ENCODE assay signal across 7 cellular contexts in the genomic region with DNA sequence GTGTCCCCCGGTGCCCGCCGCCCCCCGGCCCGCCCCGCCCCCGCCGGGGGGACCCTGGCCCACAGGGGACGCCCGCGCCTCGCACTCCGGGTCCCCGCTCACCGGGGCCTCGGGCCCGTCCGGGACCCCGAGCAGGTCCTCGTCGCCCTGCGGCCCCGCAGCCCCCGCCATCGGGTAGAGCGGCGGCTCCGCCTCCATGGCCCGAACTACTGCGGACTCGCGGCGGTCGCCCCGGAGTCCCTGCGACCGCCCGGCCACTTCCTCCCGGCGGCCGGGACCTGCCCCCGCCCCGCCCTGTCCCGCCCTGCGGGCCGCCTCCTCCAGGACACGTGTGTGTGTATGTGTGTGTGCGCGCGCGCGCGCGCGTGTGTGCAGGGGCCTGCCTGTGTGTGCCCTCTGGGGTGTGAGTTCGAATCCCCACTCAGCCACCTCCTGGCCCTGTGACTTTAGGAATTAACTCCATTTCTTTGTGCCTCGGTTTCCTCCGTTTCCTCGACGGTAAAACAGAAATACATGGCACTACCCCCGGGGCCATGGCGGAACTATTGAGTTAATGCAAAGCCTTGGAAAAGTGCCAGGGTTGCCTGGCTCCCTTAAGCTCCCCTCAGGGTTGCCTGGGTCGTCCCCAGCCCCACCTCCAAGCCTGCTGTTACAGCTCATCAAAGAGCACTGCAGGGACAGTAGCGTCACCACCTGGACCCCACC. TPM values are rescaled to one million over a fixed set of nuclear protein-coding genes. Genes with fewer than 3 reads are reported as not detected.
DNase-seq lines count a peak whose midpoint lies in the region; ATAC-seq and TF ChIP-seq lines count a peak whose summit lies in the region.

A gene with protein sequence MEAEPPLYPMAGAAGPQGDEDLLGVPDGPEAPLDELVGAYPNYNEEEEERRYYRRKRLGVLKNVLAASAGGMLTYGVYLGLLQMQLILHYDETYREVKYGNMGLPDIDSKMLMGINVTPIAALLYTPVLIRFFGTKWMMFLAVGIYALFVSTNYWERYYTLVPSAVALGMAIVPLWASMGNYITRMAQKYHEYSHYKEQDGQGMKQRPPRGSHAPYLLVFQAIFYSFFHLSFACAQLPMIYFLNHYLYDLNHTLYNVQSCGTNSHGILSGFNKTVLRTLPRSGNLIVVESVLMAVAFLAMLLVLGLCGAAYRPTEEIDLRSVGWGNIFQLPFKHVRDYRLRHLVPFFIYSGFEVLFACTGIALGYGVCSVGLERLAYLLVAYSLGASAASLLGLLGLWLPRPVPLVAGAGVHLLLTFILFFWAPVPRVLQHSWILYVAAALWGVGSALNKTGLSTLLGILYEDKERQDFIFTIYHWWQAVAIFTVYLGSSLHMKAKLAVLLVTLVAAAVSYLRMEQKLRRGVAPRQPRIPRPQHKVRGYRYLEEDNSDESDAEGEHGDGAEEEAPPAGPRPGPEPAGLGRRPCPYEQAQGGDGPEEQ (minus strand): TSS at position 252 of the 705 bp plus-strand sequence. CDS start 54 bp downstream, at position 198.

- H3K4me2 ChIP-seq in mesenchymal stem cell (ENCODE audit: low read length, poor library complexity, severe bottlenecking): peak within 1 kb of the TSS; percentile 85

- TF ChIP-seq CTCF in GM13976 (IDR thresholded peaks at IDR 0.05; ENCODE audit: borderline replicate concordance, control extremely low read depth, extremely low read depth, insufficient read depth, missing control alignments): no peak

- ATAC-seq in HG02852 (IDR thresholded peaks at IDR 0.05; ENCODE audit: unreplicated experiment): peak; percentile 54

- H3K27me3 ChIP-seq in duodenal mucosa (ENCODE audit: control insufficient read depth in 1 of 2, insufficient read depth in 2 of 2, low read length in 2 of 2) (no peaks in the 10 kb centered on the region), mesenchymal stem cell (ENCODE audit: control insufficient read depth in 1 of 2, insufficient read depth in 1 of 2, low read length in 2 of 2) (no peaks in the 10 kb centered on the region)

- peak within 1 kb of the TSS; percentile 43 for H4K8ac ChIP-seq in mesenchymal stem cell (ENCODE audit: low read length)

- peak within 1 kb of the TSS; percentile 32 for H3K27ac ChIP-seq in duodenal mucosa (ENCODE audit: low read depth, low read length)
- no peak within 1 kb of the TSS for H3K27ac ChIP-seq in mesenchymal stem cell (ENCODE audit: low read length, poor library complexity, severe bottlenecking)

- peak within 1 kb of the TSS; percentile 72 for H2AFZ ChIP-seq in mesenchymal stem cell (ENCODE audit: low read depth, low read length)

- H3K9me3 ChIP-seq in duodenal mucosa (ENCODE audit: control insufficient read depth in 1 of 2, low read length in 2 of 2) (no peaks in the 10 kb centered on the region), mesenchymal stem cell (ENCODE audit: control insufficient read depth, low read length) (no peaks in the 10 kb centered on the region)

- no peak within 1 kb of the TSS for H2BK5ac ChIP-seq in mesenchymal stem cell (ENCODE audit: low read depth, low read length, poor library complexity, severe bottlenecking)

- peak within 1 kb of the TSS; percentile 7 to 60 for H3K4ac ChIP-seq in mesenchymal stem cell (ENCODE audit: low read depth in 1 of 2, low read length in 2 of 2)

- peak within 1 kb of the TSS; percentile 71 to 95 for H3K18ac ChIP-seq in mesenchymal stem cell (ENCODE audit: low read depth in 1 of 2, low read length in 2 of 2)

- peak within 1 kb of the TSS in 1 of 2 experiments; percentile 92 for H3K14ac ChIP-seq in mesenchymal stem cell (ENCODE audit: low read length in 2 of 2)

- DNase-seq in GM13976 (ENCODE audit: low spot score) (peak; percentile 96), NCI-H69 (lab: John Stamatoyannopoulos, UW) (peak; percentile 91), mesenchymal stem cell (peak; percentile 78)
- DNase-seq in activated CD4-positive, alpha-beta T cell treated with anti-CD3 and anti-CD28 coated beads, Interleukin-2, amount 50 U/mL, for 4 hours: peak; percentile 68 to 73
- DNase-seq in stimulated activated CD8-positive, alpha-beta memory T cell treated with anti-CD3 and anti-CD28 coated beads, Interleukin-15, amount 100 ng/mL, for 1 hour (ENCODE audit: low read depth): peak; percentile 52

- no peak within 1 kb of the TSS for H2AK5ac ChIP-seq in mesenchymal stem cell (ENCODE audit: low read length, severe bottlenecking)

- H3K36me3 ChIP-seq in duodenal mucosa (ENCODE audit: control insufficient read depth in 1 of 2, insufficient read depth in 2 of 2, low read length in 2 of 2) (no peaks in the 10 kb centered on the region), mesenchymal stem cell (ENCODE audit: control insufficient read depth in 1 of 2, insufficient read depth in 2 of 2, low read depth in 1 of 2, low read length in 2 of 2) (peaks cover 0 to 8% of the 10 kb centered on the region in 2 experiments)

- H3K79me1 ChIP-seq in mesenchymal stem cell (replicated peaks; ENCODE audit: low read length, poor library complexity, severe bottlenecking): no peaks in the 10 kb centered on the region

- peak within 1 kb of the TSS in 1 of 2 experiments; percentile 76 for H2BK12ac ChIP-seq in mesenchymal stem cell (ENCODE audit: low read length in 2 of 2)

- H4K91ac ChIP-seq in mesenchymal stem cell (ENCODE audit: low read length): peak within 1 kb of the TSS; percentile 43

- H2BK120ac ChIP-seq in mesenchymal stem cell (ENCODE audit: low read depth, low read length): peak within 1 kb of the TSS; percentile 66

- peak within 1 kb of the TSS; percentile 62 for H2BK15ac ChIP-seq in mesenchymal stem cell (ENCODE audit: low read depth, poor library complexity, severe bottlenecking)

- in situ Hi-C loops in GM13976 (cut with MboI; ENCODE audit: low sequenced_read_pairs, unreplicated experiment): no loop called here

- 9% methylated on average over 36 of the region's 64 CpGs for WGBS in mesenchymal stem cell

- H3K4me3 ChIP-seq in duodenal mucosa (ENCODE audit: low read depth in 1 of 2, low read length in 2 of 2) (peak within 1 kb of the TSS; percentile 63 to 69), mesenchymal stem cell (ENCODE audit: insufficient read depth in 1 of 2, low read depth in 1 of 2, low read length in 2 of 2) (peak within 1 kb of the TSS; percentile 68 to 81)

- peak within 1 kb of the TSS in 1 of 2 experiments; percentile 72 for H3K23ac ChIP-seq in mesenchymal stem cell (ENCODE audit: low read length in 2 of 2)

- peaks cover 28 to 38% of the 10 kb centered on the region in 2 donors for H3K4me1 ChIP-seq in duodenal mucosa (ENCODE audit: control insufficient read depth in 1 of 2, insufficient read depth in 2 of 2, low read length in 2 of 2)
- H3K4me1 ChIP-seq in mesenchymal stem cell (ENCODE audit: control insufficient read depth, insufficient read depth, low read depth, low read length): peaks cover 24% of the 10 kb centered on the region

- H3K9ac ChIP-seq in duodenal mucosa (ENCODE audit: low read depth in 1 of 2, low read length in 2 of 2) (peak within 1 kb of the TSS in 1 of 2 donors; percentile 60), mesenchymal stem cell (ENCODE audit: low read length) (peak within 1 kb of the TSS; percentile 61)

RNA-seq across cellular contexts. Expression of the gene that starts here (rescaled TPM):
- polyA plus RNA-seq in mesenchymal stem cell (2013, experiment 1 of 2): 12.1 TPM
- 11.5 TPM for polyA plus RNA-seq in mesenchymal stem cell (2013, experiment 2 of 2)
